Comparison of ENCODE assay signal across 22 cellular contexts in the genomic region with DNA sequence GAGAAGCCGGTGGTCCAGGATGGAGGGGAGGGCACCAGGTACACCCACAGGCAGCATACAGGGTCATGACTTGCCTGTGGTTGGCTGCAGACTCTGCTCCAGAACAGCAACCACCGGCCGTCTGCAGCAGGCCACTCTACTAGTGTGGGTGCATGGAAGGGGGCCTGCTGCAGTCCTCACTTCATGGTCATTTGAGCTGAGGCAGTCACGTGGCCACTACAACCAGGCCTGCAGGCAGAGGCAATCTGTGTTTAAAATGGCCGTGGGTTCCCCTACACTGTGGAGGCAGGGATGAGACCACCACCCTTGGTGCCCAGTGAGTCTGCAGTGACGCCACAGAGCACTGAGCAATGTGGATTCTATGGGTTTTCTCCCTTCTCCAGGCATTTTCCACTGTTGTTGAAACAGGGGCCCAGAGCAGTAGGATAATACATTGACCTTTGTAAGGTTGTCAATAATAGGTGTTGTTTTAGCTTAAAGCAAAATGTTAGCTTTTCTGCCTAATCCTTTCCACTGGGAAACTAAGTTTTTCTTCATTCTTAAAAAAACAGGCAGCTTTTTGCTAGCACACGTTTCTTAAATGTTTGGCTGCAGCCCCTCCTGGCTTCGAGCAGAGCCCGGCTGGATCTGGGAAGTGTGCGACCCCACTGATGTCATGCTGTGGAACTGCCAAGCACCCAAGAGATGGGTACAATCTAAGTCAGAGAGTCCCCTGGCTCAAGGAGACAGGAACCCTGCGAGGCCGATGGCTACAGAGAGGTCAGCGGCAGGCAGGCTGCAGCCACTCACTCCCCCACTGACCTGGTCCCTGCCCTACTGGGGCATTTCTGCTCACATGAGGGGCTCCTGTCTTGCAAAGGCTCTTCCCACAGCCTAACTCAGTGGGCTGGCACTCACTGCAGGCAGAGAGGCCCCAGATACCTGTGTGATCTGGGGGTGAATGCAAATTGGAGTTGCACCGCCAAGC. TPM values are rescaled to one million over a fixed set of nuclear protein-coding genes. Genes with fewer than 3 reads are reported as not detected.
DNase-seq lines count a peak whose midpoint lies in the region; ATAC-seq, FAIRE-seq and TF ChIP-seq lines count a peak whose summit lies in the region.
"Had no signal": no experiment of that assay in that cellular context is flagged by ENCODE, and none has a peak within 500 bp of the region (broad histone marks: within the 10 kb centered on the region; RNA-seq: fewer than 3 reads in every experiment).

No MANE protein-coding gene starts in this region.

- CTCF ChIA-PET in GM12878 (lab: Yijun Ruan, JAX), result interaction anchor here (1.3 kb wide), 1 partner anchor 37 kb away, joined by 3 read pairs; no protein-coding TSS in a partner anchor

- RAD21 ChIA-PET in GM12878 (lab: Charles Lee; ENCODE audit: unreplicated experiment), result no interaction called here

- DNase-seq in GM12878 (ENCODE audit: low read depth, low spot score) (no peak), right lobe of liver (no peak), type B pancreatic cell (ENCODE audit: extremely low spot score, unreplicated experiment) (no peak), hypothalamus (lab: John Stamatoyannopoulos, UW) (no peak), substantia nigra (lab: John Stamatoyannopoulos, UW) (no peak), H7 (no peak)
- no peak for DNase-seq in stimulated activated CD4-positive, alpha-beta T cell treated with anti-CD3 and anti-CD28 coated beads, Interleukin-4, amount 100 ng/mL, for 4 hours
- DNase-seq: H9, IMR-90, KG1, MG63, NCI-H1105 treated with DMSO at 0.1 percent for 48 hours, NCI-H146, NCI-H1930, NCI-H2107, NCI-H524, NCI-H748 treated with DMSO at 0.1 percent for 48 hours, PC-3 had no signal

- POLR2A ChIA-PET in GM12878 (lab: Charles Lee), result no interaction called here

- TF ChIP-seq EP300 in GM12878 (IDR thresholded peaks at IDR 0.05; ENCODE audit: borderline replicate concordance in 1 of 2, control insufficient read depth in 1 of 2, low read depth in 2 of 2, low read length in 2 of 2), result no peak
- no peak for TF ChIP-seq EP300 in gastroesophageal sphincter (IDR thresholded peaks at IDR 0.05)

- H3K4me1 ChIP-seq in GM12878 (ENCODE audit: control insufficient read depth, insufficient read depth, low read length) (no peaks in the 10 kb centered on the region), gastroesophageal sphincter (peaks cover 11 to 73% (median 18%) of the 10 kb centered on the region in 3 donors), right lobe of liver (peaks cover 0 to 34% (median 5%) of the 10 kb centered on the region in 4 donors)

- no peaks in the 10 kb centered on the region for H4K20me1 ChIP-seq in GM12878 (ENCODE audit: control insufficient read depth, insufficient read depth)

- no TSS peak for BruUV-seq in GM12878 (replicated peaks; lab: Mats Ljungman, UMichigan)

- no peak overlapping the region for H3K9ac ChIP-seq in GM12878 (ENCODE audit: control insufficient read depth, insufficient read depth, low read length)

- H3K36me3 Mint-ChIP-seq in type B pancreatic cell, result no peaks in the 10 kb centered on the region

- SMC1A ChIA-PET in GM12878 (lab: Charles Lee; ENCODE audit: uncharacterized antibody, unreplicated experiment), result interaction anchor here (0.7 kb wide), 1 partner anchor 280 kb away, joined by 4 read pairs; no protein-coding TSS in a partner anchor

- H3K27ac Mint-ChIP-seq in type B pancreatic cell, result peak overlapping the region; percentile 37
- H3K27ac Mint-ChIP-seq: B cell, H9 had no signal

- no peak for FAIRE-seq in GM12878 (lab: Jason Lieb, UNC)
- FAIRE-seq: D721Med, GM18507 had no signal

- H3K27me3 ChIP-seq in GM12878 (replicated peaks in 1 of 2; ENCODE audit: control insufficient read depth in 2 of 2, insufficient read depth in 2 of 2, low read length in 1 of 2), result peaks cover 3 to 13% of the 10 kb centered on the region in 2 experiments
- H3K27me3 ChIP-seq in gastroesophageal sphincter, result no peaks in the 10 kb centered on the region
- H3K27me3 ChIP-seq in right lobe of liver, result no peaks in the 10 kb centered on the region
- H3K27me3 ChIP-seq in H7 (ENCODE audit: control insufficient read depth, insufficient read depth, low read length), result no peaks in the 10 kb centered on the region
- H3K27me3 ChIP-seq: MG63 had no signal

- H3K4me3 Mint-ChIP-seq in type B pancreatic cell, result no peak overlapping the region
- H3K4me3 Mint-ChIP-seq: B cell, H9 had no signal

- no peaks in the 10 kb centered on the region for H3K9me3 ChIP-seq in GM12878 (replicated peaks; ENCODE audit: control insufficient read depth, insufficient read depth, low read length)
- H3K9me3 ChIP-seq in gastroesophageal sphincter, result no peaks in the 10 kb centered on the region
- no peaks in the 10 kb centered on the region for H3K9me3 ChIP-seq in right lobe of liver
- H3K9me3 ChIP-seq: MG63 had no signal

- in situ Hi-C loops in GM12878 (cut with MboI), result no loop called here

- H3K36me3 ChIP-seq in GM12878 (ENCODE audit: control insufficient read depth in 2 of 2, insufficient read depth in 2 of 2, low read length in 1 of 2), result no peaks in the 10 kb centered on the region
- no peaks in the 10 kb centered on the region for H3K36me3 ChIP-seq in gastroesophageal sphincter
- no peaks in the 10 kb centered on the region for H3K36me3 ChIP-seq in right lobe of liver
- no peaks in the 10 kb centered on the region for H3K36me3 ChIP-seq in H7 (replicated peaks; ENCODE audit: control insufficient read depth, insufficient read depth, low read length)
- H3K36me3 ChIP-seq: MG63 had no signal

- no peaks in the 10 kb centered on the region for H3K27me3 Mint-ChIP-seq in type B pancreatic cell

- 23% methylated on average over 14 of the region's 14 CpGs for WGBS in GM12878 (ENCODE audit: insufficient coverage, insufficient replicate concordance, low lambda C conversion rate, missing lambda C conversion rate)
- 88% methylated on average over 3 of the region's 14 CpGs; no CpG with 5 or more reads in 1 of the 2 donors for WGBS in gastroesophageal sphincter (ENCODE audit: low coverage in 1 of 2), 2 donors
- WGBS in right lobe of liver (ENCODE audit: insufficient coverage, low coverage, low lambda C conversion rate, missing lambda C conversion rate), result 57% methylated on average over 5 of the region's 14 CpGs

- H3K27ac ChIP-seq in GM12878 (ENCODE audit: control insufficient read depth, insufficient read depth) (no peak overlapping the region), gastroesophageal sphincter (peak overlapping the region in 3 of 4 donors; percentile 90 to 95 (median 94)), right lobe of liver (peak overlapping the region in 2 of 3 donors; percentile 4 to 64), substantia nigra (ENCODE audit: low read depth, low read length, poor library complexity, severe bottlenecking) (no peak overlapping the region)

- no peaks in the 10 kb centered on the region for H3K79me2 ChIP-seq in GM12878 (ENCODE audit: control insufficient read depth, insufficient read depth, low read length)

- intact Hi-C loops in GM12878 (cut with micrococcal nuclease; ENCODE audit: unreplicated experiment) (no loop called here), right lobe of liver (cut with DNase I) (no loop called here)

- H2AFZ ChIP-seq in GM12878 (ENCODE audit: control insufficient read depth, low read depth, low read length), result no peak overlapping the region

- H3K4me2 ChIP-seq in GM12878 (ENCODE audit: control insufficient read depth, insufficient read depth), result no peak overlapping the region

- TF ChIP-seq CTCF in GM12878 (IDR thresholded peaks at IDR 0.05 in 2 of 3, conservative IDR thresholded peaks at IDR 0.05 in 1 of 3; ENCODE audit: control insufficient read depth in 2 of 3, extremely low read depth in 1 of 3, insufficient read depth in 1 of 3, low read depth in 3 of 3, low read length in 3 of 3) (no peak), gastroesophageal sphincter (IDR thresholded peaks at IDR 0.05) (no peak), right lobe of liver (IDR thresholded peaks at IDR 0.05) (no peak), type B pancreatic cell (conservative IDR thresholded peaks at IDR 0.05) (no peak)

- H3K9me3 Mint-ChIP-seq in type B pancreatic cell, result no peaks in the 10 kb centered on the region
- H3K9me3 Mint-ChIP-seq: H9 had no signal

- no peak for TF ChIP-seq POLR2A in GM12878 (IDR thresholded peaks at IDR 0.05; ENCODE audit: low read depth, low read length)
- TF ChIP-seq POLR2A in gastroesophageal sphincter (IDR thresholded peaks at IDR 0.05), result no peak
- TF ChIP-seq POLR2A in right lobe of liver (IDR thresholded peaks at IDR 0.05), result no peak

- peaks cover 22% of the 10 kb centered on the region for H3K4me1 Mint-ChIP-seq in type B pancreatic cell (ENCODE audit: unreplicated experiment)
- H3K4me1 Mint-ChIP-seq: B cell had no signal

- no peak for TF ChIP-seq RAD21 in GM12878 (IDR thresholded peaks at IDR 0.05; ENCODE audit: insufficient read depth, low read depth, low read length)

- no peak for ATAC-seq in GM12878
- ATAC-seq in gastroesophageal sphincter, result no peak
- ATAC-seq in right lobe of liver, result peak; percentile 64 to 75 (median 70)
- ATAC-seq: PC-3 had no signal

- H3K4me3 ChIP-seq in GM12878 (no peak overlapping the region), gastroesophageal sphincter (no peak overlapping the region), right lobe of liver (no peak overlapping the region), H7 (ENCODE audit: insufficient read depth, low read depth, low read length) (no peak overlapping the region)
- H3K4me3 ChIP-seq: MG63 had no signal

RNA-seq across cellular contexts. Expression of a gene that starts 21.2 kb away (rescaled TPM):
- total RNA-seq in GM12878 (2013; cell fraction: nucleolus; rRNA removed), result 0.40 TPM in 1 of 2 replicates, not detected in the other
- 0.16 and 0.23 TPM in 2 replicates for total RNA-seq in GM12878 (2014; rRNA removed)
- total RNA-seq in GM12878 (2014; rRNA removed; fragmentation: Illumina TruSeq; extraction: Trizol), result not detected in 2 replicates
- total RNA-seq in GM12878 (2021), result 0.37 TPM in 1 of 2 replicates, not detected in the other
- not detected for polyA plus RNA-seq in GM12878 (2011; ENCODE audit: low read depth)
- polyA plus RNA-seq in GM12878 (2011; rRNA removed), result 0.10 TPM in 1 of 2 replicates, not detected in the other
- polyA plus RNA-seq in GM12878 (2011; cell fraction: cytosol; rRNA removed), result 0.22 TPM in 1 of 2 replicates, not detected in the other
- 0.28 and 0.31 TPM in 2 replicates for polyA plus RNA-seq in GM12878 (2011; cell fraction: nucleus; rRNA removed)
- polyA plus RNA-seq in GM12878 (2012), result 1.2 and 1.6 TPM in 2 replicates
- 0.07 TPM in 1 of 2 replicates, not detected in the other for polyA plus RNA-seq in GM12878 (2014; fragmentation: Illumina TruSeq; extraction: Trizol)
- polyA plus RNA-seq in GM12878 (2014; fragmentation: Nextera tagmentation; extraction: Ambion mirVana), result not detected
- 0.35 and 0.70 TPM in 2 replicates for polyA plus RNA-seq in GM12878 (2014; rRNA removed)
- under 1 TPM; 0.54 to 1.00 TPM for polyA plus RNA-seq in GM12878 (2016; fragmentation: Nextera tagmentation; extraction: Ambion mirVana)
- polyA minus RNA-seq in GM12878 (2011; rRNA and poly(A)+ RNA removed), result not detected in 2 replicates
- not detected in 2 replicates for polyA minus RNA-seq in GM12878 (2011; cell fraction: cytosol; rRNA and poly(A)+ RNA removed)
- polyA minus RNA-seq in GM12878 (2011; cell fraction: nucleus; rRNA and poly(A)+ RNA removed), result not detected in 2 replicates
- 100 to 1,000 TPM in 1 of 4 donors, 10 to 100 TPM in 3; 63.5 to 150 (median 91.8) TPM for total RNA-seq in gastroesophageal sphincter
- 100 to 1,000 TPM in 2 of 6 experiments, 10 to 100 TPM in 4; 11.4 to 130 (median 30.9) TPM for total RNA-seq in right lobe of liver
- total RNA-seq in type B pancreatic cell (ENCODE audit: low replicate concordance), result 10.9 and 12.2 TPM in 2 replicates
- total RNA-seq in H7 (2014; rRNA removed; shearing (Covaris generic)), result 3.7 and 7.5 TPM in 2 replicates
- total RNA-seq: IMR-90 had no signal

Comparison
In these comparisons a context has a peak if more than half of its experiments do, and no peak if none do; other contexts are left out.
1. ATAC-seq: peak in right lobe of liver (4 of 4); none in GM12878 (single experiment) and gastroesophageal sphincter (single experiment).
2. H3K27ac ChIP-seq: peak in gastroesophageal sphincter (3 of 4) and right lobe of liver (2 of 3); none in GM12878 (single experiment) and substantia nigra (single experiment).